In the genomic region with DNA sequence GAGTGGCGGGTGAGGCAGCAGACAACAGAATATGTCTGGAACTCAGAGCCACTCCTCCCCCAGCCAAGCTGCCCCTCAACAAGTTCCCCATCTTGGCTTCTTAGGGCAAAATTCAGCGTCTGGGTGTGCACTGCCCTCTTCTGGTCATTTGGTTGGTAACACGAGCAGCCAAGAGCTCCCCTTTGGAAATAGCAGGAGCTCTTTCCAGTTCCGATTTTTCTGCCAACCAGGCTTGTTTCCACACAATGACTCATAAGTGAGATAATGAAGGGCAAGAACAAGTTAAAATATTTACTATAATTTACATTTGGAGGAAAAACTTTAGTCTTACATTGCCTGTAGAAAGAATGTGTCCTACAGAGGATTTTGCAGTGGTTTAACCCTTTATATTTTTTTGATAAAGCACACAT, we compare ENCODE assay signal across 8 cellular contexts.
DNase-seq lines count a peak whose midpoint lies in the region; ATAC-seq, FAIRE-seq and TF ChIP-seq lines count a peak whose summit lies in the region.

No MANE protein-coding gene starts in this region.

- no peak overlapping the region for H3K4me3 Mint-ChIP-seq in activated CD4-positive, alpha-beta T cell treated with anti-CD3 and anti-CD28 coated beads, Interleukin-2, amount 10 ng/mL, durations not matched to agents 7 days and 5 days
- no peak overlapping the region for H3K4me3 Mint-ChIP-seq in natural killer cell

- H3K4me2 ChIP-seq in fibroblast of lung (ENCODE audit: extremely low read depth, insufficient read depth, low read length) = no peak overlapping the region

- no peak overlapping the region for H3K27ac Mint-ChIP-seq in activated CD4-positive, alpha-beta T cell treated with anti-CD3 and anti-CD28 coated beads, Interleukin-2, amount 10 ng/mL, durations not matched to agents 7 days and 5 days
- H3K27ac Mint-ChIP-seq in natural killer cell = no peak overlapping the region

- H3K9me3 ChIP-seq in fibroblast of lung (ENCODE audit: control insufficient read depth, insufficient read depth, low read depth, low read length) = no peaks in the 10 kb centered on the region

- H3K27me3 Mint-ChIP-seq in activated CD4-positive, alpha-beta T cell treated with anti-CD3 and anti-CD28 coated beads, Interleukin-2, amount 10 ng/mL, durations not matched to agents 7 days and 5 days = peaks cover 2% of the 10 kb centered on the region
- H3K27me3 Mint-ChIP-seq in natural killer cell (ENCODE audit: low read depth in 2 of 2) = peaks cover 4 to 20% of the 10 kb centered on the region in 2 donors

- H2AFZ ChIP-seq in fibroblast of lung (ENCODE audit: low read length) = no peak overlapping the region

- no peak overlapping the region for H3K4me3 ChIP-seq in fibroblast of lung (replicated peaks in 1 of 4; ENCODE audit: control extremely low read depth in 1 of 4, insufficient read depth in 1 of 4, low read depth in 3 of 4, low read length in 4 of 4)

- H3K27ac ChIP-seq in fibroblast of lung (ENCODE audit: insufficient read depth, low read length) = no peak overlapping the region

- H3K9ac ChIP-seq in fibroblast of lung (ENCODE audit: insufficient read depth, low read length) = no peak overlapping the region

- H3K4me1 ChIP-seq in fibroblast of lung (ENCODE audit: control insufficient read depth, extremely low read depth, insufficient read depth, low read length) = no peaks in the 10 kb centered on the region

- no peak for FAIRE-seq in urothelium cell line (lab: Jason Lieb, UNC)

- peaks cover 3% of the 10 kb centered on the region for H3K27me3 ChIP-seq in fibroblast of lung (ENCODE audit: control insufficient read depth, insufficient read depth, low read length)

- no peaks in the 10 kb centered on the region for H3K36me3 Mint-ChIP-seq in activated CD4-positive, alpha-beta T cell treated with anti-CD3 and anti-CD28 coated beads, Interleukin-2, amount 10 ng/mL, durations not matched to agents 7 days and 5 days (ENCODE audit: low read depth)
- H3K36me3 Mint-ChIP-seq in natural killer cell = no peaks in the 10 kb centered on the region

- TF ChIP-seq CTCF in fibroblast of lung (conservative IDR thresholded peaks at IDR 0.05 in 1 of 2, IDR thresholded peaks at IDR 0.05 in 1 of 2; ENCODE audit: low read depth in 1 of 2, low read length in 2 of 2) = peak; percentile 78 to 86
- peak; percentile 38 for TF ChIP-seq CTCF in natural killer cell (IDR thresholded peaks at IDR 0.05)

- H3K4me1 Mint-ChIP-seq in activated CD4-positive, alpha-beta T cell treated with anti-CD3 and anti-CD28 coated beads, Interleukin-2, amount 10 ng/mL, durations not matched to agents 7 days and 5 days = no peaks in the 10 kb centered on the region
- no peaks in the 10 kb centered on the region for H3K4me1 Mint-ChIP-seq in natural killer cell

- intact Hi-C loops in natural killer cell (cut with micrococcal nuclease) = loop anchor here (2.0 kb wide), 1 partner anchor 322 kb away; no protein-coding TSS in a partner anchor

- no peaks in the 10 kb centered on the region for H3K79me2 ChIP-seq in fibroblast of lung (ENCODE audit: control insufficient read depth, insufficient read depth, low read length)

- ATAC-seq in HG02642 (IDR thresholded peaks at IDR 0.05; ENCODE audit: poor library complexity, unreplicated experiment) (peak; percentile 64), natural killer cell (peak in 1 of 3 donors; percentile 52)

- no peaks in the 10 kb centered on the region for H4K20me1 ChIP-seq in fibroblast of lung (ENCODE audit: control insufficient read depth, extremely low read depth, insufficient read depth, low read length)

- DNase-seq in ELR (ENCODE audit: low read depth) (peak; percentile 84), NCI-H2227 treated with DMSO at 0.1 percent for 48 hours (lab: John Stamatoyannopoulos, UW) (peak; percentile 38), fibroblast of lung (ENCODE audit: low read depth in 2 of 2) (peak; percentile 81 to 93), natural killer cell (no peak), urothelium cell line (ENCODE audit: low spot score) (peak; percentile 84), epidermal melanocyte (ENCODE audit: insufficient read length, low spot score) (no peak)
- peak; percentile 39 for DNase-seq in activated CD4-positive, alpha-beta T cell treated with anti-CD3 and anti-CD28 coated beads, Interleukin-2, amount 10 ng/mL, durations not matched to agents 7 days and 5 days

- POLR2A ChIA-PET in activated CD4-positive, alpha-beta T cell treated with anti-CD3 and anti-CD28 coated beads, Interleukin-2, amount 10 ng/mL, durations not matched to agents 7 days and 5 days (lab: Charles Lee) = interaction anchor here (0.6 to 1.0 kb wide), 2 partner anchors 19 to 139 kb away, joined by 3 to 6 read pairs; no protein-coding TSS in a partner anchor

- no peaks in the 10 kb centered on the region for H3K36me3 ChIP-seq in fibroblast of lung (ENCODE audit: control insufficient read depth, insufficient read depth, low read length)

- H3K9me3 Mint-ChIP-seq in activated CD4-positive, alpha-beta T cell treated with anti-CD3 and anti-CD28 coated beads, Interleukin-2, amount 10 ng/mL, durations not matched to agents 7 days and 5 days = no peaks in the 10 kb centered on the region
- no peaks in the 10 kb centered on the region for H3K9me3 Mint-ChIP-seq in natural killer cell

- CTCF ChIA-PET in activated CD4-positive, alpha-beta T cell treated with anti-CD3 and anti-CD28 coated beads, Interleukin-2, amount 10 ng/mL, durations not matched to agents 7 days and 5 days (lab: Charles Lee) = interaction anchor here (0.6 to 2.6 kb wide), 11 partner anchors 12 to 935 kb away, joined by 3 to 19 read pairs (median 3); no protein-coding TSS in a partner anchor

Comparison
In these comparisons a context has a peak if more than half of its experiments do, and no peak if none do; other contexts are left out.
1. DNase-seq: peak in ELR (single experiment), NCI-H2227 treated with DMSO at 0.1 percent for 48 hours (single experiment), activated CD4-positive, alpha-beta T cell treated with anti-CD3 and anti-CD28 coated beads, Interleukin-2, amount 10 ng/mL, durations not matched to agents 7 days and 5 days (single experiment), fibroblast of lung (2 of 2) and urothelium cell line (single experiment); none in natural killer cell (single experiment) and epidermal melanocyte (single experiment).